In genomic region chr12:94571556-94571955, GRCh38 we compare ENCODE assay signal across 11 cellular contexts.
DNase-seq lines count a peak whose midpoint lies in the region; ATAC-seq, FAIRE-seq and TF ChIP-seq lines count a peak whose summit lies in the region.
"Had no signal": no experiment of that assay in that cellular context is flagged by ENCODE, and none has a peak within 500 bp of the region (broad histone marks: within the 10 kb centered on the region; RNA-seq: fewer than 3 reads in every experiment).

No MANE protein-coding gene starts in this region.

- H3K4me1 ChIP-seq in BLaER1, result peaks cover 24% of the 10 kb centered on the region
- no peaks in the 10 kb centered on the region for H3K4me1 ChIP-seq in body of pancreas
- H3K4me1 ChIP-seq in right lobe of liver, result peaks cover 0 to 10% (median 3%) of the 10 kb centered on the region in 4 donors

- no peaks in the 10 kb centered on the region for H4K20me1 ChIP-seq in BLaER1

- H3K9me3 ChIP-seq in BLaER1 (no peaks in the 10 kb centered on the region), body of pancreas (no peaks in the 10 kb centered on the region), right lobe of liver (no peaks in the 10 kb centered on the region)

- no peak overlapping the region for H3K4me3 ChIP-seq in BLaER1
- no peak overlapping the region for H3K4me3 ChIP-seq in body of pancreas
- H3K4me3 ChIP-seq in right lobe of liver, result no peak overlapping the region

- peaks cover 4% of the 10 kb centered on the region for H3K4me1 Mint-ChIP-seq in activated T-cell treated with anti-CD3 and anti-CD28 coated beads, Interleukin-2, amount 50 U/mL, for 24 hours (ENCODE audit: low read depth)
- H3K4me1 Mint-ChIP-seq in T-helper 2 cell treated with Interferon-gamma antibody and Interleukin-4, amounts not matched to agents 5 μg/mL and 100 μg/mL, for 36 hours (ENCODE audit: low read depth), result no peaks in the 10 kb centered on the region

- H3K4me2 ChIP-seq in BLaER1, result peak overlapping the region; percentile 57

- no peak overlapping the region for H3K9ac ChIP-seq in BLaER1

- WGBS in body of pancreas, 2 donors, result 39 to 45% methylated on average over 12 of the region's 12 CpGs
- 20% methylated on average over 9 of the region's 12 CpGs for WGBS in right lobe of liver (ENCODE audit: insufficient coverage, low coverage, low lambda C conversion rate, missing lambda C conversion rate)

- DNase-seq in HTR-8/SVneo (ENCODE audit: insufficient read length, low spot score) (peak; percentile 51), body of pancreas (peak; percentile 29 to 55 (median 45)), right lobe of liver (peak; percentile 86 to 97 (median 91)), erythroblast (lab: John Stamatoyannopoulos, UW) (no peak), COLO829 (ENCODE audit: low spot score) (no peak)
- DNase-seq in activated T-cell treated with anti-CD3 and anti-CD28 coated beads, Interleukin-2, amount 50 U/mL, for 24 hours, result no peak
- no peak for DNase-seq in T-helper 2 cell treated with Interferon-gamma antibody and Interleukin-4, amounts not matched to agents 5 μg/mL and 100 μg/mL, for 36 hours (ENCODE audit: low spot score)
- DNase-seq: GDM1; stimulated activated CD4-positive, alpha-beta T cell treated with anti-CD3 and anti-CD28 coated beads, Interleukin-4, amount 100 ng/mL, for 24 hours had no signal

- no peak for TF ChIP-seq POLR2A in body of pancreas (IDR thresholded peaks at IDR 0.05)
- TF ChIP-seq POLR2A in right lobe of liver (IDR thresholded peaks at IDR 0.05), result no peak
- no peak for TF ChIP-seq POLR2A in erythroblast (IDR thresholded peaks at IDR 0.05; ENCODE audit: low read length)

- no peak for FAIRE-seq in HTR-8/SVneo (lab: Jason Lieb, UNC)

- H3K27ac ChIP-seq in BLaER1 (no peak overlapping the region), body of pancreas (no peak overlapping the region), right lobe of liver (no peak overlapping the region)

- ATAC-seq in body of pancreas (no peak), right lobe of liver (peak; percentile 95 to 98 (median 96))

- no peak overlapping the region for H3K27ac Mint-ChIP-seq in activated T-cell treated with anti-CD3 and anti-CD28 coated beads, Interleukin-2, amount 50 U/mL, for 24 hours
- H3K27ac Mint-ChIP-seq in T-helper 2 cell treated with Interferon-gamma antibody and Interleukin-4, amounts not matched to agents 5 μg/mL and 100 μg/mL, for 36 hours, result no peak overlapping the region
- H3K27ac Mint-ChIP-seq: memory B cell had no signal

- H3K36me3 ChIP-seq in BLaER1 (peaks cover 11% of the 10 kb centered on the region; the same call in 1 of the 2 replicates), body of pancreas (replicated peaks in 1 of 2; ENCODE audit: insufficient read depth in 1 of 2, low read depth in 2 of 2) (no peaks in the 10 kb centered on the region), right lobe of liver (no peaks in the 10 kb centered on the region)

- no peak overlapping the region for H3K4me3 Mint-ChIP-seq in activated T-cell treated with anti-CD3 and anti-CD28 coated beads, Interleukin-2, amount 50 U/mL, for 24 hours
- H3K4me3 Mint-ChIP-seq in T-helper 2 cell treated with Interferon-gamma antibody and Interleukin-4, amounts not matched to agents 5 μg/mL and 100 μg/mL, for 36 hours, result no peak overlapping the region
- H3K4me3 Mint-ChIP-seq: memory B cell had no signal

- H3K36me3 Mint-ChIP-seq in activated T-cell treated with anti-CD3 and anti-CD28 coated beads, Interleukin-2, amount 50 U/mL, for 24 hours (ENCODE audit: low read depth), result no peaks in the 10 kb centered on the region
- no peaks in the 10 kb centered on the region for H3K36me3 Mint-ChIP-seq in T-helper 2 cell treated with Interferon-gamma antibody and Interleukin-4, amounts not matched to agents 5 μg/mL and 100 μg/mL, for 36 hours (ENCODE audit: low read depth)

- TF ChIP-seq CTCF in body of pancreas (IDR thresholded peaks at IDR 0.05) (no peak), right lobe of liver (IDR thresholded peaks at IDR 0.05) (no peak)

- H3K27me3 Mint-ChIP-seq in activated T-cell treated with anti-CD3 and anti-CD28 coated beads, Interleukin-2, amount 50 U/mL, for 24 hours, result peaks cover 20% of the 10 kb centered on the region
- H3K27me3 Mint-ChIP-seq in T-helper 2 cell treated with Interferon-gamma antibody and Interleukin-4, amounts not matched to agents 5 μg/mL and 100 μg/mL, for 36 hours (ENCODE audit: low read depth), result peaks cover 22% of the 10 kb centered on the region
- H3K27me3 Mint-ChIP-seq: memory B cell had no signal

- H3K9me3 Mint-ChIP-seq in activated T-cell treated with anti-CD3 and anti-CD28 coated beads, Interleukin-2, amount 50 U/mL, for 24 hours, result no peaks in the 10 kb centered on the region
- no peaks in the 10 kb centered on the region for H3K9me3 Mint-ChIP-seq in T-helper 2 cell treated with Interferon-gamma antibody and Interleukin-4, amounts not matched to agents 5 μg/mL and 100 μg/mL, for 36 hours
- H3K9me3 Mint-ChIP-seq: memory B cell had no signal

- H3K27me3 ChIP-seq in BLaER1 (no peaks in the 10 kb centered on the region), body of pancreas (no peaks in the 10 kb centered on the region), right lobe of liver (no peaks in the 10 kb centered on the region)

- intact Hi-C loops in body of pancreas (cut with DNase I), result no loop called here
- intact Hi-C loops in right lobe of liver (cut with DNase I), result no loop called here

Comparison
In these comparisons a context has a peak if more than half of its experiments do, and no peak if none do; other contexts are left out.
1. DNase-seq: peak in HTR-8/SVneo (single experiment), body of pancreas (4 of 4) and right lobe of liver (3 of 3); none in erythroblast (0 of 2), COLO829 (single experiment), activated T-cell treated with anti-CD3 and anti-CD28 coated beads, Interleukin-2, amount 50 U/mL, for 24 hours (single experiment) and T-helper 2 cell treated with Interferon-gamma antibody and Interleukin-4, amounts not matched to agents 5 μg/mL and 100 μg/mL, for 36 hours (single experiment).